8 cellular contexts compared by ENCODE assay signal in the genomic region with DNA sequence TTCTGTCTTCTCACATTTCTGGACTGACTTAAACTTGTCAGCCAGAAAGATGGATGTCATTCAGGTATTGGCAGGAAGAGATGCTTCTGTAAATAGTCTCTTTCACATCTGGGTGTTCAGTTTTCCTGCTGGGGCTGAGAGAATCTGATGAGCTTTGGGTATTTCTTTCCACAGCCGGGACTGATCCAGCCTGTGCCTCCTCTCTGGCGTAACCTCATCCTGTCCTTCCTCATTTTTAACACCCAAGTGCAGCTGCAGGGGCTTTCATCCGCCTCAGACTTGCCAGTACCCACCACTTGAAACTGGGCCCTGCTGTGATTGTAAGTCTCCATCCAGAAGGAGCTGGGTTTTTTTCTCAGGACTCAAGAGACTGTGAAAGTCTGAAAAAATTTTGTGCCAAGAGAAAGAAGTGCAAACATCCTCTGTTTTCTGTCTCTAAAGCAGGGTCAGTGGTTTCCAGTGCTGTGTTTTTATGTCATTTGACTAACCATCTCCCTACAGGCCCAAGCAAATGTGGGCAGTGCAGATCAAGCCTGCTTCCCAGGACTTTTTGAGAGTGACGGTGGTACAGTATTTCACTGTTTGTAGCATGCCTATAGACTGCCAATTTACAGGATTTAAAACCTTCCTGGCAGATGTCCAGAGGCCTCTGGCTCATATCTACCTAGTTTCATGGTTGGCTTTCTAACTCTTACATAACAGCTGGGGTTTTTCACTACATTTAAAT.
DNase-seq lines count a peak whose midpoint lies in the region; ATAC-seq lines count a peak whose summit lies in the region.

No MANE protein-coding gene starts in this region.

- DNase-seq in DMS79 (lab: John Stamatoyannopoulos, UW) (peak; percentile 55), left kidney (ENCODE audit: low read depth, low spot score) (peak; percentile 69), T-helper 1 cell (no peak), GM19238 (ENCODE audit: insufficient read length, low spot score) (no peak), iPS-NIHi11 (ENCODE audit: low spot score) (no peak)
- DNase-seq in activated CD4-positive, alpha-beta T cell treated with anti-CD3 and anti-CD28 coated beads, Interleukin-2, amount 10 ng/mL, durations not matched to agents 7 days and 5 days: no peak

- H3K27ac Mint-ChIP-seq in activated CD4-positive, alpha-beta T cell treated with anti-CD3 and anti-CD28 coated beads, Interleukin-2, amount 10 ng/mL, durations not matched to agents 7 days and 5 days: no peak overlapping the region

- H3K4me3 Mint-ChIP-seq in activated CD4-positive, alpha-beta T cell treated with anti-CD3 and anti-CD28 coated beads, Interleukin-2, amount 10 ng/mL, durations not matched to agents 7 days and 5 days: no peak overlapping the region

- ATAC-seq in HG02973 (IDR thresholded peaks at IDR 0.05; ENCODE audit: unreplicated experiment): peak; percentile 53

- CTCF ChIA-PET in activated CD4-positive, alpha-beta T cell treated with anti-CD3 and anti-CD28 coated beads, Interleukin-2, amount 10 ng/mL, durations not matched to agents 7 days and 5 days (lab: Charles Lee): interaction anchor here (0.6 kb wide), 1 partner anchor 445 kb away, joined by 3 read pairs; no protein-coding TSS in a partner anchor

- no peaks in the 10 kb centered on the region for H3K9me3 Mint-ChIP-seq in activated CD4-positive, alpha-beta T cell treated with anti-CD3 and anti-CD28 coated beads, Interleukin-2, amount 10 ng/mL, durations not matched to agents 7 days and 5 days

- POLR2A ChIA-PET in activated CD4-positive, alpha-beta T cell treated with anti-CD3 and anti-CD28 coated beads, Interleukin-2, amount 10 ng/mL, durations not matched to agents 7 days and 5 days (lab: Charles Lee): no interaction called here

- peak overlapping the region; percentile 37 for H3K27ac ChIP-seq in angular gyrus (ENCODE audit: low read depth, low read length)

- H3K36me3 Mint-ChIP-seq in activated CD4-positive, alpha-beta T cell treated with anti-CD3 and anti-CD28 coated beads, Interleukin-2, amount 10 ng/mL, durations not matched to agents 7 days and 5 days (ENCODE audit: low read depth): no peaks in the 10 kb centered on the region

- no peaks in the 10 kb centered on the region for H3K27me3 Mint-ChIP-seq in activated CD4-positive, alpha-beta T cell treated with anti-CD3 and anti-CD28 coated beads, Interleukin-2, amount 10 ng/mL, durations not matched to agents 7 days and 5 days

- H3K4me1 Mint-ChIP-seq in activated CD4-positive, alpha-beta T cell treated with anti-CD3 and anti-CD28 coated beads, Interleukin-2, amount 10 ng/mL, durations not matched to agents 7 days and 5 days: no peaks in the 10 kb centered on the region

Comparison
In these comparisons a context has a peak if more than half of its experiments do, and no peak if none do; other contexts are left out.
1. DNase-seq: peak in DMS79 (single experiment) and left kidney (single experiment); none in T-helper 1 cell (0 of 5), GM19238 (single experiment), iPS-NIHi11 (single experiment) and activated CD4-positive, alpha-beta T cell treated with anti-CD3 and anti-CD28 coated beads, Interleukin-2, amount 10 ng/mL, durations not matched to agents 7 days and 5 days (single experiment).